8 cellular contexts compared by ENCODE assay signal in the genomic region with DNA sequence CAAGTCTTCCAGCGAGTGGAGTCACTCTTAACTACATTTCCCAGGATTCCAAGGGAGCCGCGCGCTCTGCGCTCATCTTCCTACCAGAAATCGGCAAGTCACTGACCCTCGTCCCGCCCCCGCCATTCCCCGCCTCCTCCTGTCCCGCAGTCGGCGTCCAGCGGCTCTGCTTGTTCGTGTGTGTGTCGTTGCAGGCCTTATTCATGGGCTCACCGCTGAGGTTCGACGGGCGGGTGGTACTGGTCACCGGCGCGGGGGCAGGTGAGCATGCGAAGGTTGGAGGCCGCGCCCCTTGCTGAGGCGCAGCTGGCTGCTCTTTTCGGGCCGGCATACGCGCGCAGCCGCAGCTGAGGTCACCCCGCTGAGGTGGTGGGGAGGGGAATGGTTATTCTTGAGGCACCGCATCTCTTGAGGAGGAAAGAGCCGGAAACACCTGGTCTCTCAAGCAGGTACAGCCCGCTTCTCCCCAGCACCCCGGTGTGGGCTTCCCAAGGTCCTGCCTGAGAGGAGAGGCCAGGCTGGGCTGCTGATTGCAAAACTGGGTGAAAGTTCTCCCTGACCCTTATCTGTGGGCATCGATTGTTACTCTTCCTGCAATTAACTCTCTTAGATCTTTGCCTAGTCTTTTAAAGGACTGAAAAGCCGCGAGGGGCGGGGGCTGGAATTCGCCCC. TPM values are rescaled to one million over a fixed set of nuclear protein-coding genes. Genes with fewer than 3 reads are reported as not detected.
DNase-seq lines count a peak whose midpoint lies in the region; ATAC-seq, FAIRE-seq and TF ChIP-seq lines count a peak whose summit lies in the region.

A gene with protein sequence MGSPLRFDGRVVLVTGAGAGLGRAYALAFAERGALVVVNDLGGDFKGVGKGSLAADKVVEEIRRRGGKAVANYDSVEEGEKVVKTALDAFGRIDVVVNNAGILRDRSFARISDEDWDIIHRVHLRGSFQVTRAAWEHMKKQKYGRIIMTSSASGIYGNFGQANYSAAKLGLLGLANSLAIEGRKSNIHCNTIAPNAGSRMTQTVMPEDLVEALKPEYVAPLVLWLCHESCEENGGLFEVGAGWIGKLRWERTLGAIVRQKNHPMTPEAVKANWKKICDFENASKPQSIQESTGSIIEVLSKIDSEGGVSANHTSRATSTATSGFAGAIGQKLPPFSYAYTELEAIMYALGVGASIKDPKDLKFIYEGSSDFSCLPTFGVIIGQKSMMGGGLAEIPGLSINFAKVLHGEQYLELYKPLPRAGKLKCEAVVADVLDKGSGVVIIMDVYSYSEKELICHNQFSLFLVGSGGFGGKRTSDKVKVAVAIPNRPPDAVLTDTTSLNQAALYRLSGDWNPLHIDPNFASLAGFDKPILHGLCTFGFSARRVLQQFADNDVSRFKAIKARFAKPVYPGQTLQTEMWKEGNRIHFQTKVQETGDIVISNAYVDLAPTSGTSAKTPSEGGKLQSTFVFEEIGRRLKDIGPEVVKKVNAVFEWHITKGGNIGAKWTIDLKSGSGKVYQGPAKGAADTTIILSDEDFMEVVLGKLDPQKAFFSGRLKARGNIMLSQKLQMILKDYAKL (plus strand): TSS at position 125 of the 672 bp plus-strand sequence. CDS start 79 bp downstream, at position 204.

- peak within 1 kb of the TSS; percentile 89 for H3K4me3 ChIP-seq in A673 (ENCODE audit: low read depth, low read length, poor library complexity, severe bottlenecking)
- H3K4me3 ChIP-seq in breast epithelium, result peak within 1 kb of the TSS; percentile 79 to 100 (median 88)
- H3K4me3 ChIP-seq in small intestine (ENCODE audit: low read depth in 1 of 2, low read length in 2 of 2), result peak within 1 kb of the TSS; percentile 58 to 82

- 0 to 1% (median 1%) methylated on average over 43 of the region's 43 CpGs for WGBS in small intestine, 3 donors

- intact Hi-C loops in A673 (cut with micrococcal nuclease; ENCODE audit: unreplicated experiment) (no loop called here), breast epithelium (cut with DNase I; ENCODE audit: low total_unique reads) (no loop called here)

- no peaks in the 10 kb centered on the region for H3K36me3 ChIP-seq in A673 (ENCODE audit: insufficient read depth, low read length, poor library complexity, severe bottlenecking)
- H3K36me3 ChIP-seq in breast epithelium, result peaks cover 9% of the 10 kb centered on the region
- peaks cover 0 to 7% of the 10 kb centered on the region in 2 donors for H3K36me3 ChIP-seq in small intestine (ENCODE audit: control insufficient read depth in 2 of 2, insufficient read depth in 2 of 2, low read length in 2 of 2)

- POLR2A ChIA-PET in A673 (lab: Charles Lee; ENCODE audit: low non-redundant PET), result no interaction called here

- DNase-seq in A673 (ENCODE audit: low spot score) (peak; percentile 95), NCI-H2171 treated with DMSO at 0.1 percent for 48 hours (lab: John Stamatoyannopoulos, UW) (peak; percentile 78), breast epithelium (ENCODE audit: low spot score in 2 of 2) (peak; percentile 83 to 86), iPS-NIHi11 (ENCODE audit: low spot score) (peak; percentile 87), small intestine (peak; percentile 92)

- peak; percentile 67 for TF ChIP-seq POLR2A in breast epithelium (IDR thresholded peaks at IDR 0.05)

- ATAC-seq in GM18867 (IDR thresholded peaks at IDR 0.05; ENCODE audit: unreplicated experiment) (peak; percentile 97), HG03103 (IDR thresholded peaks at IDR 0.05; ENCODE audit: low read depth, unreplicated experiment) (peak; percentile 96)

- no TSS peak for BruUV-seq in A673 (replicated peaks; lab: Mats Ljungman, UMichigan)

- no peak for TF ChIP-seq CTCF in A673 (conservative IDR thresholded peaks at IDR 0.05; ENCODE audit: low read depth, low read length)
- no peak for TF ChIP-seq CTCF in VCaP (conservative IDR thresholded peaks at IDR 0.05)
- no peak for TF ChIP-seq CTCF in breast epithelium (IDR thresholded peaks at IDR 0.05)

- no peak for FAIRE-seq in small intestine (lab: Jason Lieb, UNC)

- CTCF ChIA-PET in A673 (lab: Charles Lee), result no interaction called here

- H3K9me3 ChIP-seq in A673 (ENCODE audit: low read depth, low read length, poor library complexity, severe bottlenecking), result no peaks in the 10 kb centered on the region
- peaks cover 0 to 9% of the 10 kb centered on the region in 2 donors for H3K9me3 ChIP-seq in breast epithelium
- no peaks in the 10 kb centered on the region for H3K9me3 ChIP-seq in small intestine (ENCODE audit: control insufficient read depth, low read depth)

- H3K27me3 ChIP-seq in A673 (replicated peaks; ENCODE audit: insufficient read depth, low read depth, low read length, poor library complexity), result no peaks in the 10 kb centered on the region
- no peaks in the 10 kb centered on the region for H3K27me3 ChIP-seq in breast epithelium
- H3K27me3 ChIP-seq in small intestine (ENCODE audit: control insufficient read depth in 2 of 2, insufficient read depth in 2 of 2, low read length in 2 of 2), result no peaks in the 10 kb centered on the region

- H3K27ac ChIP-seq in A673 (ENCODE audit: low read depth, low read length, poor library complexity, severe bottlenecking) (peak within 1 kb of the TSS; percentile 89), VCaP (peak within 1 kb of the TSS; percentile 86), breast epithelium (peak within 1 kb of the TSS; percentile 91 to 96), small intestine (ENCODE audit: low read depth in 1 of 2, low read length in 1 of 2) (peak within 1 kb of the TSS; percentile 83 to 100)

- H3K4me1 ChIP-seq in A673 (ENCODE audit: insufficient read depth, low read length, poor library complexity, severe bottlenecking) (peaks cover 6% of the 10 kb centered on the region), breast epithelium (no peaks in the 10 kb centered on the region), small intestine (ENCODE audit: control insufficient read depth in 2 of 2, insufficient read depth in 1 of 2, low read depth in 1 of 2, low read length in 1 of 2) (peaks cover 0 to 2% of the 10 kb centered on the region in 2 donors)

RNA-seq across cellular contexts. Expression of the gene that starts here (rescaled TPM):
- total RNA-seq in A673 (2021) (140 and 151 TPM in 2 replicates), breast epithelium (100 to 1,000 TPM; 173 to 360 (median 265) TPM)
- polyA plus RNA-seq in small intestine, result 100 to 1,000 TPM; 213 to 424 (median 262) TPM

Comparison
In these comparisons a context has a peak if more than half of its experiments do, and no peak if none do; other contexts are left out.
1. Peak in every context shown above with its lines: DNase-seq, ATAC-seq, H3K4me3 ChIP-seq and H3K27ac ChIP-seq.